Comparison of ENCODE assay signal across 1 cellular context in the genomic region with DNA sequence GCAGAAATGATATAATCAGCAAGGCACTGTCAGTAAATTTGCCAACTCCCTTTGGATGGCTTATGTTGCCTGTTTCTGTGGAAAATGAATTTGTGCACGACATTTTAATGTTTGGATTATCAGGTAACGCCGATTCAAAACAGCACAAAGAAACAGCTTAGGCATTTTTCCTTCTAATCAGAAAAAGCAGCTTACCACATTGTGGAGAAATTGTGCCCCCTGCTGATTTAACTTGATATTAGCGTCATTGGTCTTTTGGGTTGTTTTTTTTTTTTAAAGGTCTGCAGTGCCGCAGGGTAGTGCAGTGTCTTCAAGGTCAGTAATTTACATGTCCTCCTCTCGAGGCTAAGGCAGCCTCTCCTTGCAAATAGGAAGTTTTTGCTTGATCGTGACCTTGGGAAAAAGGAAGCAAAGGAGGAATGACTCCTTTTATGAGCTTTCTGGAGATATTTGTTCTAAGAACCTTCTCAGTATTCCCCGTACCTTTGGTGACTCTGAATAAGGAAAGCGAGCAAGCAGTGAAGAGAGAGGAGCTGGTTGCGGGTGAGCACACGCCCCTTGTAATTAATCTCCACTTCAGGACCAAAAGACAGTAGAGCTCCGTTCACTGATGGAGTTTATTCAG.
TF ChIP-seq lines count a peak whose summit lies in the region.

No MANE protein-coding gene starts in this region.

TF ChIP-seq in HEK293, 187 proteins besides CTCF, POLR2A, EP300 and RAD21 (continued from another document):
- TF ChIP-seq ZNF837 (tag by site-specific recombination; IDR thresholded peaks at IDR 0.05), result no peak
- TF ChIP-seq ZNF335 (tag by site-specific recombination; conservative IDR thresholded peaks at IDR 0.05), result peak; percentile 31; the same call in 1 of the 2 replicates
- no peak for TF ChIP-seq ZNF423 (tag by site-specific recombination; IDR thresholded peaks at IDR 0.05)
- TF ChIP-seq ZSCAN30 (tag by site-specific recombination; IDR thresholded peaks at IDR 0.05), result no peak
- no peak for TF ChIP-seq ZNF571 (tag by site-specific recombination; IDR thresholded peaks at IDR 0.05)
- peak; percentile 45; the same call in 1 of the 2 replicates for TF ChIP-seq ZNF2 (tag by site-specific recombination; IDR thresholded peaks at IDR 0.05)
- no peak for TF ChIP-seq ZNF747 (tag by site-specific recombination; IDR thresholded peaks at IDR 0.05)
- 0 out of 2 replicates have a peak, but pooled peaks have one; percentile 17 for TF ChIP-seq TRIM28 (IDR thresholded peaks at IDR 0.05; ENCODE audit: borderline replicate concordance, low read length)
- no peak for TF ChIP-seq YY1 (tag by site-specific recombination; IDR thresholded peaks at IDR 0.05)
- no peak for TF ChIP-seq ZNF274 (IDR thresholded peaks at IDR 0.05; ENCODE audit: low read length)
- no peak for TF ChIP-seq ZNF274 (tag by site-specific recombination; IDR thresholded peaks at IDR 0.05; ENCODE audit: borderline replicate concordance)
- TF ChIP-seq ZNF140 (tag by site-specific recombination; IDR thresholded peaks at IDR 0.05), result no peak
- TF ChIP-seq FEZF1 (tag by site-specific recombination; IDR thresholded peaks at IDR 0.05), result peak; percentile 62; the same call in 1 of the 2 replicates
- TF ChIP-seq ZBTB21 (tag by site-specific recombination; IDR thresholded peaks at IDR 0.05), result no peak
- TF ChIP-seq ZNF391 (tag by site-specific recombination; IDR thresholded peaks at IDR 0.05; ENCODE audit: borderline replicate concordance, low read depth), result no peak
- TF ChIP-seq GLIS1 (tag by site-specific recombination; IDR thresholded peaks at IDR 0.05), result no peak
- no peak for TF ChIP-seq ZEB2 (tag by site-specific recombination; IDR thresholded peaks at IDR 0.05)
- no peak for TF ChIP-seq ZFP69B (tag by site-specific recombination; IDR thresholded peaks at IDR 0.05)
- no peak for TF ChIP-seq ZNF580 (tag by site-specific recombination; IDR thresholded peaks at IDR 0.05)
- no peak for TF ChIP-seq ZNF561 (tag by site-specific recombination; IDR thresholded peaks at IDR 0.05; ENCODE audit: borderline replicate concordance)
- no peak for TF ChIP-seq SP2 (tag by site-specific recombination; IDR thresholded peaks at IDR 0.05)
- TF ChIP-seq ZNF23 (tag by site-specific recombination; IDR thresholded peaks at IDR 0.05; ENCODE audit: borderline replicate concordance), result no peak
- no peak for TF ChIP-seq ZNF266 (tag by site-specific recombination; IDR thresholded peaks at IDR 0.05; ENCODE audit: low read depth)
- no peak for TF ChIP-seq ZNF777 (tag by site-specific recombination; IDR thresholded peaks at IDR 0.05; ENCODE audit: borderline replicate concordance)
- no peak for TF ChIP-seq ZNF133 (tag by site-specific recombination; IDR thresholded peaks at IDR 0.05)
- no peak for TF ChIP-seq ZBTB1 (tag by site-specific recombination; IDR thresholded peaks at IDR 0.05)
- TF ChIP-seq ZNF426 (tag by site-specific recombination; IDR thresholded peaks at IDR 0.05), result no peak
- no peak for TF ChIP-seq ZNF449 (tag by site-specific recombination; IDR thresholded peaks at IDR 0.05)
- TF ChIP-seq, protein P1, sequence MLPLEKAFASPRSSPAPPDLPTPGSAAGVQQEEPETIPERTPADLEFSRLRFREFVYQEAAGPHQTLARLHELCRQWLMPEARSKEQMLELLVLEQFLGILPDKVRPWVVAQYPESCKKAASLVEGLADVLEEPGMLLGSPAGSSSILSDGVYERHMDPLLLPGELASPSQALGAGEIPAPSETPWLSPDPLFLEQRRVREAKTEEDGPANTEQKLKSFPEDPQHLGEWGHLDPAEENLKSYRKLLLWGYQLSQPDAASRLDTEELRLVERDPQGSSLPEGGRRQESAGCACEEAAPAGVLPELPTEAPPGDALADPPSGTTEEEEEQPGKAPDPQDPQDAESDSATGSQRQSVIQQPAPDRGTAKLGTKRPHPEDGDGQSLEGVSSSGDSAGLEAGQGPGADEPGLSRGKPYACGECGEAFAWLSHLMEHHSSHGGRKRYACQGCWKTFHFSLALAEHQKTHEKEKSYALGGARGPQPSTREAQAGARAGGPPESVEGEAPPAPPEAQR (tag by site-specific recombination; IDR thresholded peaks at IDR 0.05), result no peak
- TF ChIP-seq ZNF292 (tag by site-specific recombination; IDR thresholded peaks at IDR 0.05; ENCODE audit: borderline replicate concordance, low read depth), result no peak
- peak; percentile 98 for TF ChIP-seq ZNF654 (tag by site-specific recombination; IDR thresholded peaks at IDR 0.05; ENCODE audit: low read depth)
- TF ChIP-seq SALL2 (tag by site-specific recombination; IDR thresholded peaks at IDR 0.05; ENCODE audit: borderline replicate concordance), result no peak
